ENCODE assay signal across 15 cellular contexts in the genomic region with DNA sequence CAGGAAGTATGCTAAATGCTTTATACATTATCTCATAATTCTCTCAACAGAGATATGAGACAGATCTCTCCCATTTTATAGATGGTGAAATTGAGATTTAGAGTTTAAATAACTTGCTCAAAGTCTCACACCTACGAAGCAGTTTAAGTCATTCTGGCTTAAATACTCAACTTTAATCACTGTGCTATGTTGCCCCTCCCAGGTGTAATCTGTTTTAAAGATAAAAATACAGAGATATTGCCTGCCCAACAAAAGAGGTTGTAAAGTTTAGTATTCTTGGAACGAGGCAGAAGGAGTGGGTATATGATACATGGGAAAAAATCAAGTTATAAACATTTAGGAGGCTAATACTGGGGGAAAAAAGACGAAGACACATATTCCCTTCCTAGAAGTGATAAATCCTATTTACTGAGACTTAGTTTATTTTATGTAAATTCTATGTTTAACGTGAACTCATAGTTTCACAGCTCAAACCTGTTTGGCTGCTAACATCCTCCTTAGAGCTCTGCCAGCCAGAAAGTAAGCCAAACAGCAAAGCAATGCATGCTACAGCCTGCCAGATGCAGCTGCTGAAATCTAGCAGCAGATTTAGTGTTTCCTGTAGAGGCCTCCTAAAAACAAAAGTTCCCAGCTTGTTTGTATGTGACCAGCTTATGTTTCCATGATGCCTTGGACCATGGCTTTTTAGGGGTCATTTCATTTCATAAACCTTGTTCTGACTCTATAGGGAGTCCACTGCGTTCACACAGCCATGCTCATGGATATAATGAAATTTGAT.
DNase-seq lines count a peak whose midpoint lies in the region; ATAC-seq and TF ChIP-seq lines count a peak whose summit lies in the region.
"Had no signal": no experiment of that assay in that cellular context is flagged by ENCODE, and none has a peak within 500 bp of the region (broad histone marks: within the 10 kb centered on the region; RNA-seq: fewer than 3 reads in every experiment).

No MANE protein-coding gene starts in this region.

- POLR2A ChIA-PET in MCF 10A (lab: Yijun Ruan, JAX) (interaction anchor here (0.7 to 17.1 kb wide), 16 partner anchors 9 to 217 kb away, joined by 3 to 439 read pairs (median 8); a partner anchor contains a TSS), A673 (lab: Charles Lee; ENCODE audit: low non-redundant PET) (no interaction called here)

- DNase-seq in LNCaP clone FGC (ENCODE audit: low read depth) (peak; percentile 81), MCF 10A (ENCODE audit: unreplicated experiment) (peak; percentile 49), foreskin keratinocyte (peak; percentile 84 to 92), skeletal muscle cell (ENCODE audit: low read depth) (peak; percentile 29), NCI-H774 (lab: John Stamatoyannopoulos, UW) (no peak), A673 (ENCODE audit: low spot score) (no peak), amniotic stem cell (lab: John Stamatoyannopoulos, UW) (no peak)
- DNase-seq: activated CD4-positive, alpha-beta memory T cell treated with anti-CD3 and anti-CD28 coated beads, Interleukin-2, amount 10 ng/mL, durations not matched to agents 7 days and 5 days; activated gamma-delta T cell; foreskin melanocyte; GDM1; immature natural killer cell; NCI-H1048 had no signal

- no peaks in the 10 kb centered on the region for H3K9me3 ChIP-seq in A673 (ENCODE audit: low read depth, low read length, poor library complexity, severe bottlenecking)

- BruUV-seq in MCF 10A (replicated peaks; lab: Mats Ljungman, UMichigan), result no TSS peak
- BruUV-seq in A673 (replicated peaks; lab: Mats Ljungman, UMichigan), result no TSS peak

- H3K4me3 ChIP-seq in LNCaP clone FGC (ENCODE audit: low read depth, low read length), result no peak overlapping the region
- H3K4me3 ChIP-seq in skeletal muscle cell (ENCODE audit: low read depth, low read length), result no peak overlapping the region
- H3K4me3 ChIP-seq in A673 (ENCODE audit: low read depth, low read length, poor library complexity, severe bottlenecking), result no peak overlapping the region
- H3K4me3 ChIP-seq: cardiac muscle cell had no signal

- peak overlapping the region; percentile 97 for H3K27ac ChIP-seq in foreskin keratinocyte
- H3K27ac ChIP-seq in A673 (ENCODE audit: low read depth, low read length, poor library complexity, severe bottlenecking), result no peak overlapping the region
- H3K27ac ChIP-seq: cardiac muscle cell had no signal

- peaks cover 5% of the 10 kb centered on the region for H3K9me3 Mint-ChIP-seq in MCF 10A (ENCODE audit: unreplicated experiment)
- H3K9me3 Mint-ChIP-seq: activated CD4-positive, alpha-beta memory T cell treated with anti-CD3 and anti-CD28 coated beads, Interleukin-2, amount 10 ng/mL, durations not matched to agents 7 days and 5 days had no signal

- peak; percentile 91 for ATAC-seq in foreskin keratinocyte
- ATAC-seq in HG02970 (IDR thresholded peaks at IDR 0.05; ENCODE audit: low FRiP score, unreplicated experiment), result no peak

- H3K4me1 Mint-ChIP-seq in MCF 10A (ENCODE audit: insufficient read depth, unreplicated experiment), result peaks cover 43% of the 10 kb centered on the region
- H3K4me1 Mint-ChIP-seq: activated CD4-positive, alpha-beta memory T cell treated with anti-CD3 and anti-CD28 coated beads, Interleukin-2, amount 10 ng/mL, durations not matched to agents 7 days and 5 days; immature natural killer cell had no signal

- no peaks in the 10 kb centered on the region for H3K27me3 Mint-ChIP-seq in MCF 10A (ENCODE audit: insufficient read depth, unreplicated experiment)
- H3K27me3 Mint-ChIP-seq: activated CD4-positive, alpha-beta memory T cell treated with anti-CD3 and anti-CD28 coated beads, Interleukin-2, amount 10 ng/mL, durations not matched to agents 7 days and 5 days had no signal

- peak overlapping the region; percentile 86 for H3K27ac Mint-ChIP-seq in MCF 10A (ENCODE audit: low read depth, unreplicated experiment)
- H3K27ac Mint-ChIP-seq: activated CD4-positive, alpha-beta memory T cell treated with anti-CD3 and anti-CD28 coated beads, Interleukin-2, amount 10 ng/mL, durations not matched to agents 7 days and 5 days; immature natural killer cell had no signal

- H3K36me3 ChIP-seq in A673 (ENCODE audit: insufficient read depth, low read length, poor library complexity, severe bottlenecking), result no peaks in the 10 kb centered on the region
- H3K36me3 ChIP-seq: cardiac muscle cell had no signal

- H3K27me3 ChIP-seq in foreskin keratinocyte (no peaks in the 10 kb centered on the region), A673 (replicated peaks; ENCODE audit: insufficient read depth, low read depth, low read length, poor library complexity) (no peaks in the 10 kb centered on the region)
- H3K27me3 ChIP-seq: cardiac muscle cell had no signal

- CTCF ChIA-PET in MCF 10A (lab: Yijun Ruan, JAX) (interaction anchor here (0.5 to 5.5 kb wide), 11 partner anchors 9 to 537 kb away, joined by 3 to 24 read pairs (median 4); a partner anchor contains a TSS), A673 (lab: Charles Lee) (interaction anchor here (0.5 kb wide), 1 partner anchor 536 kb away, joined by 3 read pairs; no protein-coding TSS in a partner anchor)

- H3K36me3 Mint-ChIP-seq in MCF 10A (ENCODE audit: insufficient read depth, unreplicated experiment), result peaks cover 3% of the 10 kb centered on the region
- H3K36me3 Mint-ChIP-seq: immature natural killer cell had no signal

- H3K4me3 Mint-ChIP-seq in MCF 10A (ENCODE audit: unreplicated experiment), result no peak overlapping the region
- H3K4me3 Mint-ChIP-seq: activated CD4-positive, alpha-beta memory T cell treated with anti-CD3 and anti-CD28 coated beads, Interleukin-2, amount 10 ng/mL, durations not matched to agents 7 days and 5 days; immature natural killer cell had no signal

- intact Hi-C loops in MCF 10A (cut with micrococcal nuclease), result loop anchor here (5.0 kb wide), 1 partner anchor 200 kb away; no protein-coding TSS in a partner anchor
- intact Hi-C loops in A673 (cut with micrococcal nuclease; ENCODE audit: unreplicated experiment), result no loop called here

- H3K4me1 ChIP-seq in foreskin keratinocyte (peaks cover 40% of the 10 kb centered on the region), A673 (ENCODE audit: insufficient read depth, low read length, poor library complexity, severe bottlenecking) (peaks cover 6% of the 10 kb centered on the region)

- TF ChIP-seq CTCF in LNCaP clone FGC (IDR thresholded peaks at IDR 0.05; ENCODE audit: control insufficient read depth, extremely low read depth, insufficient read depth), result no peak
- no peak for TF ChIP-seq CTCF in MCF 10A (IDR thresholded peaks at IDR 0.05; ENCODE audit: unreplicated experiment)
- TF ChIP-seq CTCF in foreskin keratinocyte (conservative IDR thresholded peaks at IDR 0.05), result no peak
- no peak for TF ChIP-seq CTCF in A673 (conservative IDR thresholded peaks at IDR 0.05; ENCODE audit: low read depth, low read length)

Comparison
In these comparisons a context has a peak if more than half of its experiments do, and no peak if none do; other contexts are left out.
1. DNase-seq: peak in LNCaP clone FGC (single experiment), MCF 10A (single experiment), foreskin keratinocyte (2 of 2) and skeletal muscle cell (single experiment); none in NCI-H774 (single experiment), A673 (single experiment) and amniotic stem cell (single experiment).